Comparison of ENCODE assay signal across 24 cellular contexts in genomic region chr21:39567180-39567972, GRCh38. TPM values are rescaled to one million over a fixed set of nuclear protein-coding genes. Genes with fewer than 3 reads are reported as not detected.
DNase-seq lines count a peak whose midpoint lies in the region; ATAC-seq, FAIRE-seq and TF ChIP-seq lines count a peak whose summit lies in the region.
"Had no signal": no experiment of that assay in that cellular context is flagged by ENCODE, and none has a peak within 500 bp of the region (broad histone marks: within the 10 kb centered on the region; RNA-seq: fewer than 3 reads in every experiment).

No MANE protein-coding gene starts in this region.

- no peak overlapping the region for H3K27ac ChIP-seq in H1 (ENCODE audit: low read depth, low read length)
- H3K27ac ChIP-seq: BLaER1 had no signal

- no peak overlapping the region for H3K4me2 ChIP-seq in H1 (ENCODE audit: insufficient read depth in 1 of 2, low read depth in 2 of 2, low read length in 2 of 2)
- H3K4me2 ChIP-seq: BLaER1 had no signal

- DNase-seq in H1 (ENCODE audit: low read depth in 1 of 2, low spot score in 2 of 2), result no peak
- no peak for DNase-seq in mucosa of descending colon
- DNase-seq in NCI-H1092 treated with DMSO at 0.1 percent for 48 hours (lab: John Stamatoyannopoulos, UW), result no peak
- DNase-seq: 8988T; ACHN; BE2C; C1 segment of cervical spinal cord; CD4-positive, alpha-beta memory T cell; CD4-positive, CD25-positive, alpha-beta regulatory T cell; CD8-positive, alpha-beta memory T cell; COR-L47; DMS 273 treated with DMSO at 0.1 percent for 48 hours; DND-41; EL; GDM1 had no signal

- H4K8ac ChIP-seq in H1 (ENCODE audit: extremely low read depth, insufficient read depth, low read length), result no peak overlapping the region

- no peak overlapping the region for H3K14ac ChIP-seq in H1 (ENCODE audit: insufficient read length)

- H4K20me1 ChIP-seq in H1 (replicated peaks in 1 of 2; ENCODE audit: control insufficient read depth in 1 of 2, insufficient read depth in 2 of 2, low read length in 2 of 2), result no peaks in the 10 kb centered on the region
- H4K20me1 ChIP-seq: BLaER1 had no signal

- TF ChIP-seq CTCF in H1 (IDR thresholded peaks at IDR 0.05; ENCODE audit: control extremely low read depth in 1 of 3, insufficient read depth in 1 of 3, low read depth in 1 of 3, low read length in 3 of 3) (no peak), mucosa of descending colon (IDR thresholded peaks at IDR 0.05) (no peak)

- no peak for FAIRE-seq in H1 (lab: Jason Lieb, UNC)
- FAIRE-seq: A204.1, GM12878, GM12892, GM19239 had no signal

- H3K18ac ChIP-seq in H1 (ENCODE audit: extremely low read depth, low read length), result no peak overlapping the region

- H3K4ac ChIP-seq in H1 (replicated peaks; ENCODE audit: insufficient read length, low read depth, low read length), result no peak overlapping the region

- TF ChIP-seq RAD21 in H1 (IDR thresholded peaks at IDR 0.05 in 1 of 2, conservative IDR thresholded peaks at IDR 0.05 in 1 of 2; ENCODE audit: low read depth in 2 of 2, low read length in 2 of 2), result no peak

- POLR2A ChIA-PET in H1 (lab: Charles Lee; ENCODE audit: partially characterized antibody), result no interaction called here

- no peak overlapping the region for H2BK120ac ChIP-seq in H1 (replicated peaks; ENCODE audit: low read depth, low read length)

- no peak overlapping the region for H4K91ac ChIP-seq in H1 (replicated peaks; ENCODE audit: insufficient read length, low read length)

- H3K9ac ChIP-seq in H1 (replicated peaks in 1 of 4; ENCODE audit: extremely low read depth in 1 of 4, low read depth in 3 of 4, low read length in 3 of 4), result no peak overlapping the region
- H3K9ac ChIP-seq: BLaER1 had no signal

- H2AK5ac ChIP-seq in H1 (ENCODE audit: low read depth, low read length), result no peak overlapping the region

- H3K79me1 ChIP-seq in H1 (ENCODE audit: low read depth, low read length), result no peaks in the 10 kb centered on the region

- no peak overlapping the region for H2BK5ac ChIP-seq in H1 (ENCODE audit: low read depth, low read length)

- H3K36me3 ChIP-seq in H1 (ENCODE audit: control insufficient read depth in 2 of 4, insufficient read depth in 4 of 4, low read length in 3 of 4) (no peaks in the 10 kb centered on the region), mucosa of descending colon (ENCODE audit: low read depth) (no peaks in the 10 kb centered on the region)
- H3K36me3 ChIP-seq: BE2C, BLaER1 had no signal

- 0 out of 7 replicates have a peak, but pooled peaks cover 0 to 2% (median 0%) of the 10 kb centered on the region in 4 experiments for H3K27me3 ChIP-seq in H1 (replicated peaks in 1 of 4; ENCODE audit: control insufficient read depth in 3 of 4, extremely low read depth in 1 of 4, insufficient read depth in 3 of 4, low read length in 3 of 4)
- H3K27me3 ChIP-seq: BLaER1 had no signal

- CTCF ChIA-PET in H1 (lab: Charles Lee; ENCODE audit: partially characterized antibody), result interaction anchor here (0.6 to 1.6 kb wide), 3 partner anchors 14 to 148 kb away, joined by 3 to 9 read pairs (median 5); no protein-coding TSS in a partner anchor

- TF ChIP-seq POLR2A in H1 (IDR thresholded peaks at IDR 0.05; ENCODE audit: control extremely low read depth in 1 of 2, low read depth in 2 of 2, low read length in 2 of 2) (no peak), GM18505 (IDR thresholded peaks at IDR 0.05; ENCODE audit: borderline replicate concordance, extremely low read depth, insufficient read depth, insufficient read length) (no peak)

- H3K9me3 ChIP-seq in H1 (ENCODE audit: insufficient read depth in 2 of 2, low read depth in 1 of 2, low read length in 1 of 2) (no peaks in the 10 kb centered on the region), mucosa of descending colon (no peaks in the 10 kb centered on the region)
- H3K9me3 ChIP-seq: BE2C, BLaER1 had no signal

- H2BK15ac ChIP-seq in H1 (ENCODE audit: low read length), result 0 out of 2 replicates have a peak overlapping the region, but pooled peaks have one; percentile 5

- H3K56ac ChIP-seq in H1 (replicated peaks; ENCODE audit: insufficient read length, low read depth, low read length), result no peak overlapping the region

- H3K4me3 ChIP-seq in H1 (ENCODE audit: extremely low read depth in 1 of 4, insufficient read depth in 2 of 4, low read depth in 3 of 4, low read length in 4 of 4) (no peak overlapping the region), mucosa of descending colon (no peak overlapping the region)
- H3K4me3 ChIP-seq: BLaER1, GM12878 had no signal

- H2AFZ ChIP-seq in H1 (ENCODE audit: low read length), result no peak overlapping the region

- ATAC-seq in mucosa of descending colon (peak; percentile 74), HG03342 (IDR thresholded peaks at IDR 0.05; ENCODE audit: unreplicated experiment) (no peak), GM18505 (IDR thresholded peaks at IDR 0.05; ENCODE audit: unreplicated experiment) (no peak)
- ATAC-seq: GM12878 had no signal

- intact Hi-C loops in mucosa of descending colon (cut with DNase I, micrococcal nuclease), result no loop called here

- H3K79me2 ChIP-seq in H1 (ENCODE audit: control insufficient read depth in 1 of 2, insufficient read depth in 2 of 2, low read length in 2 of 2), result no peaks in the 10 kb centered on the region

- 94% methylated on average over 18 of the region's 18 CpGs; no CpG with 5 or more reads in 1 of the 2 experiments for WGBS in H1 (ENCODE audit: extremely low coverage in 1 of 2, insufficient coverage in 1 of 2, insufficient read length in 1 of 2, insufficient replicate concordance in 2 of 2, low coverage in 1 of 2, low lambda C conversion rate in 2 of 2, missing lambda C conversion rate in 1 of 2), 2 experiments

- no peak overlapping the region for H3K23ac ChIP-seq in H1 (ENCODE audit: insufficient read length)

- TF ChIP-seq EP300 in H1 (IDR thresholded peaks at IDR 0.05; ENCODE audit: borderline replicate concordance in 1 of 2, low read depth in 2 of 2, low read length in 2 of 2), result no peak

- no peak overlapping the region; the same call in 1 of the 2 replicates for H2BK12ac ChIP-seq in H1 (ENCODE audit: low read depth, low read length)

- H4K5ac ChIP-seq in H1 (ENCODE audit: insufficient read length, low read depth, low read length), result no peak overlapping the region

- H2BK20ac ChIP-seq in H1 (ENCODE audit: low read length), result no peak overlapping the region

- H3K23me2 ChIP-seq in H1 (ENCODE audit: low read depth, low read length), result no peaks in the 10 kb centered on the region; the same call in 1 of the 2 replicates

- H3K4me1 ChIP-seq in H1 (replicated peaks in 1 of 4; ENCODE audit: control insufficient read depth in 3 of 4, insufficient read depth in 4 of 4, low read length in 3 of 4) (peaks cover 0 to 5% (median 2%) of the 10 kb centered on the region in 4 experiments; a peak in 2 of 7 replicates), mucosa of descending colon (ENCODE audit: low read depth) (no peaks in the 10 kb centered on the region)
- H3K4me1 ChIP-seq: BE2C had no signal

TF ChIP-seq in H1, 55 proteins besides CTCF, POLR2A, EP300 and RAD21:
- TF ChIP-seq USF2 (IDR thresholded peaks at IDR 0.05; ENCODE audit: low read length) (no peak), SP2 (IDR thresholded peaks at IDR 0.05; ENCODE audit: low read length) (no peak)
TF ChIP-seq in H1: peak in this region for 0.

RNA-seq across cellular contexts. Expression of gene B3GALT5, which starts 45.4 kb away (rescaled TPM):
- total RNA-seq in H1 (2021; fragmentation: NEBNext Ultra II Directional; extraction: Animal tissue kit (Norgen Biotek cat#: 25700)), result 23.8 and 25.1 TPM in 2 replicates
- polyA plus RNA-seq in H1 (2011; rRNA removed), result 11.9 and 12.4 TPM in 2 replicates
- 9.7 TPM for polyA plus RNA-seq in H1 (2011; cell fraction: cytosol; rRNA removed)
- 25.2 TPM for polyA plus RNA-seq in H1 (2011; cell fraction: nucleus; rRNA removed)
- 9.9 to 15.2 TPM (median 12.4 TPM) in 4 replicates for polyA plus RNA-seq in H1 (2012, experiment 1 of 2)
- polyA plus RNA-seq in H1 (2012, experiment 2 of 2), result 1.6 TPM
- polyA plus RNA-seq in H1 (2013, experiment 1 of 2), result 19.2 TPM
- polyA plus RNA-seq in H1 (2013, experiment 2 of 2), result 18.8 TPM
- polyA minus RNA-seq in H1 (2011; rRNA and poly(A)+ RNA removed), result 47.8 and 63.7 TPM in 2 replicates
- 24.7 TPM for polyA minus RNA-seq in H1 (2011; cell fraction: cytosol; rRNA and poly(A)+ RNA removed)
- polyA minus RNA-seq in H1 (2011; cell fraction: nucleus; rRNA and poly(A)+ RNA removed), result 38.0 TPM
- 100 to 1,000 TPM in 2 of 3 donors, 10 to 100 TPM in 1; 36.4 to 149 (median 130) TPM for total RNA-seq in mucosa of descending colon
- total RNA-seq: CD4-positive, alpha-beta memory T cell; CD4-positive, CD25-positive, alpha-beta regulatory T cell; CD8-positive, alpha-beta memory T cell; G401 had no signal
- polyA plus RNA-seq: CD14-positive monocyte; CD4-positive, alpha-beta memory T cell; CD4-positive, CD25-positive, alpha-beta regulatory T cell; CD8-positive, alpha-beta memory T cell had no signal
